In the genomic region with DNA sequence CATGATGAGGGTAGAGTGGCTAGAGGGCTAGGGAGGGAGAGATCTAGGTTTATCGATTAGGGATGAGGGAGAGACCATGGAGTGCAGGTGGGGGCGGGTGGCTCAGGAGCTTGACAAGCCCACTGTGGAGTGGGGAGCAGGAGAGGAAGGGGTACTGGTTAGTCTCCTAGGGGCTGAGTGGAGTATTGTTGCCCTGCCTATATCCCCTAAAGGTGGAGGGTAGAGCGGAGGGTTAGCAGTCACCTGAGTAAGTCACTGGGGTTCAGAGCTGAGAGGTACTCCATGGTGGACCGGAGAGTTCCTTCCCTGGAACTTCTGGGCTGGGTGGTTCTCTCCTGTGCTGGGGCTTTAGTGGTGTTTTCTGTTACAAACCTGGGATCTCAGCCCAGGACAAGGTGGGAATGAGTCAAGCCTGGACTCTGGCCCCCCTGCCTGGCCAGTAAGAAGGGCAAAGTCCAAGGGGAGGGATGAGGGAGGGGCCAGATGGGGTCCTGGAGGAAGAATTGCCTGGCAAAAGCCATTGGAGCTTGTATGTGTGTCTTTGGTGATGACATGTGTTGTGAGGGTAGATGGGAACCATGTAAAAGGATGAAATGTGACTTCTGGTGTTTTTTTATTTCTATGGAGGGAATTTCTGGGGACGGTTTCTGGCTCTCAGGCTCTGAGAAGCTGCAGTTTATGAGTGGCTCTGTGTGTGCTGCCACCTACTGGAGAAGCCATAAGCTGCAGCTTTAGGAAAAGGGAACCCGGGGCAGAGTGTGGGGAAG, we compare ENCODE assay signal across 8 cellular contexts. TPM values are rescaled to one million over a fixed set of nuclear protein-coding genes. Genes with fewer than 3 reads are reported as not detected.
DNase-seq lines count a peak whose midpoint lies in the region; ATAC-seq and TF ChIP-seq lines count a peak whose summit lies in the region.

A gene with protein sequence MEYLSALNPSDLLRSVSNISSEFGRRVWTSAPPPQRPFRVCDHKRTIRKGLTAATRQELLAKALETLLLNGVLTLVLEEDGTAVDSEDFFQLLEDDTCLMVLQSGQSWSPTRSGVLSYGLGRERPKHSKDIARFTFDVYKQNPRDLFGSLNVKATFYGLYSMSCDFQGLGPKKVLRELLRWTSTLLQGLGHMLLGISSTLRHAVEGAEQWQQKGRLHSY (minus strand): TSS at position 403 of the 767 bp plus-strand sequence. CDS start 119 bp downstream, at position 284.

- H3K9me3 ChIP-seq in lower lobe of right lung: no peaks in the 10 kb centered on the region

- peak; percentile 93 for TF ChIP-seq CTCF in lower lobe of right lung (IDR thresholded peaks at IDR 0.05)

- no peak within 1 kb of the TSS for H3K27ac ChIP-seq in lower lobe of right lung

- peak; percentile 70 for DNase-seq in Ammon's horn (ENCODE audit: low spot score)
- DNase-seq in GM19240 (ENCODE audit: insufficient read length, low spot score): peak; percentile 65
- peak; percentile 65 for DNase-seq in NCI-H2227 (lab: John Stamatoyannopoulos, UW; ENCODE audit: unreplicated experiment)
- DNase-seq in activated CD4-positive, alpha-beta T cell treated with anti-CD3 and anti-CD28 coated beads, Interleukin-2, amount 50 U/mL, for 1 hour: peak; percentile 57
- DNase-seq in dermis blood vessel endothelial cell: peak; percentile 79
- peak; percentile 65 for DNase-seq in lower lobe of right lung
- DNase-seq in stimulated activated naive CD8-positive, alpha-beta T cell treated with anti-CD3 and anti-CD28 coated beads, Interleukin-15, Interleukin-2, amounts not matched to agents 100 U/mL and 50 U/mL, for 24 hours: peak; percentile 69

- ATAC-seq in lower lobe of right lung: peak; percentile 24 to 51
- ATAC-seq in stimulated activated naive CD8-positive, alpha-beta T cell treated with anti-CD3 and anti-CD28 coated beads, Interleukin-15, Interleukin-2, amounts not matched to agents 100 U/mL and 50 U/mL, for 24 hours: peak; percentile 17
- ATAC-seq in HG02623 (IDR thresholded peaks at IDR 0.05; ENCODE audit: unreplicated experiment): no peak

- H3K4me1 ChIP-seq in lower lobe of right lung: peaks cover 43% of the 10 kb centered on the region

- peaks cover 49% of the 10 kb centered on the region for H3K36me3 ChIP-seq in lower lobe of right lung

- no peak within 1 kb of the TSS for H3K4me3 ChIP-seq in lower lobe of right lung

- intact Hi-C loops in lower lobe of right lung (cut with DNase I): no loop called here

- no peaks in the 10 kb centered on the region for H3K27me3 ChIP-seq in lower lobe of right lung (ENCODE audit: low read depth)

RNA-seq across cellular contexts. Expression of the gene that starts here (rescaled TPM):
- total RNA-seq in dermis blood vessel endothelial cell: 4.6 and 7.5 TPM in 2 replicates
- total RNA-seq in lower lobe of right lung: 16.4 TPM
